ENCODE assay signal across 26 cellular contexts in the genomic region with DNA sequence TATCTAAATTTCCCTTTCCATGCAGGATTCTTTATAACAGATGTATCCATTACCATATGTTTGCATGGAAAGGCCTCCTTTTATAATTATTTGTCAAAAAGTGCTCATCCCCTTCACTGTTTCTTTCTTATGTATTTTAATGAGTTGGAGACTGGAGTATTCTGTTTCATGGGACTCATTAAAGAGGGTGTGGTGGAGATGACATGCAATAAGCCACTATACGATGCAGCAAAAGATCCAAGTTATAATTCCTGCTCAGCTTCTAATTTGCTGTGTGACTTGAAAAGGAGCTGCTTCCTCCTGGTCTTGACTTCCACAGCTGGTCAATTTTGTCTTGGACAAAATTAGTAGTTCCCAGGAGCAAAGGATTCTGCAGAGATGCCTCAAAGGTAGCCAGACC. TPM values are rescaled to one million over a fixed set of nuclear protein-coding genes. Genes with fewer than 3 reads are reported as not detected.
"Had no signal": no experiment of that assay in that cellular context is flagged by ENCODE, and none has a peak within 500 bp of the region (broad histone marks: within the 10 kb centered on the region; RNA-seq: fewer than 3 reads in every experiment).

No MANE protein-coding gene starts in this region.

- ATAC-seq: gastrocnemius medialis; heart left ventricle; left colon; left lobe of liver; left ventricle myocardium superior; lower lobe of right lung; mucosa of descending colon; naive thymus-derived CD8-positive, alpha-beta T cell had no signal

- H2AFZ ChIP-seq: hepatocyte had no signal

- H3K27ac ChIP-seq: coronary artery, dorsolateral prefrontal cortex, esophagus muscularis mucosa, heart left ventricle, hepatocyte, lower lobe of right lung had no signal

- H3K4me3 ChIP-seq: coronary artery, dorsolateral prefrontal cortex, esophagus muscularis mucosa, gastrocnemius medialis, heart left ventricle, hepatocyte, lower lobe of right lung, mucosa of descending colon had no signal

- H3K4me1 ChIP-seq: esophagus muscularis mucosa, heart left ventricle, lower lobe of right lung had no signal

- H3K27me3 ChIP-seq: dorsolateral prefrontal cortex, esophagus muscularis mucosa, gastrocnemius medialis, heart left ventricle, hepatocyte had no signal

- H3K79me2 ChIP-seq: hepatocyte had no signal

- H3K36me3 ChIP-seq: lower lobe of right lung had no signal

- DNase-seq: dermis blood vessel endothelial cell; dorsolateral prefrontal cortex; effector CD4-positive, alpha-beta T cell; effector memory CD4-positive, alpha-beta T cell; foreskin fibroblast; foreskin melanocyte; gastrocnemius medialis; heart left ventricle; hypothalamus; immature natural killer cell; islet precursor cell; kidney; kidney glomerular epithelial cell; left colon; left ventricle myocardium superior; lower lobe of right lung; mesenchymal stem cell; mucosa of descending colon; naive B cell; naive thymus-derived CD8-positive, alpha-beta T cell had no signal

- H3K4me2 ChIP-seq: hepatocyte had no signal

- H3K9me3 ChIP-seq: esophagus muscularis mucosa, gastrocnemius medialis, heart left ventricle, lower lobe of right lung, mucosa of descending colon had no signal

RNA-seq across cellular contexts. Expression of gene SGCD, which starts 13.9 kb away (rescaled TPM):
- total RNA-seq: endothelial cell of umbilical vein, glomerular endothelial cell had no signal
- polyA plus RNA-seq: endothelial cell of umbilical vein had no signal
